Comparison of ENCODE assay signal across 22 cellular contexts in genomic region chr18:9663377-9663776, GRCh38. TPM values are rescaled to one million over a fixed set of nuclear protein-coding genes. Genes with fewer than 3 reads are reported as not detected.
DNase-seq lines count a peak whose midpoint lies in the region; ATAC-seq, FAIRE-seq and TF ChIP-seq lines count a peak whose summit lies in the region.
"Had no signal": no experiment of that assay in that cellular context is flagged by ENCODE, and none has a peak within 500 bp of the region (broad histone marks: within the 10 kb centered on the region; RNA-seq: fewer than 3 reads in every experiment).

No MANE protein-coding gene starts in this region.

- no peak overlapping the region for H3K4me3 Mint-ChIP-seq in activated naive CD8-positive, alpha-beta T cell treated with anti-CD3 and anti-CD28 coated beads, Interleukin-2, amount 50 U/mL, for 24 hours
- H3K4me3 Mint-ChIP-seq in activated naive CD8-positive, alpha-beta T cell treated with anti-CD3 and anti-CD28 coated beads for 36 hours: no peak overlapping the region
- no peak overlapping the region for H3K4me3 Mint-ChIP-seq in astrocyte (ENCODE audit: unreplicated experiment)
- H3K4me3 Mint-ChIP-seq: CD14-positive monocyte had no signal

- no peak overlapping the region for H3K27ac ChIP-seq in astrocyte (ENCODE audit: low read depth, low read length)
- H3K27ac ChIP-seq in lung (ENCODE audit: low read depth in 1 of 2, low read length in 1 of 2): peak overlapping the region in 1 of 2 donors; percentile 23
- peak overlapping the region; percentile 13 to 65 (median 34) for H3K27ac ChIP-seq in upper lobe of left lung

- no peak overlapping the region for H3K4me2 ChIP-seq in astrocyte (ENCODE audit: low read length)
- H3K4me2 ChIP-seq: SK-N-SH had no signal

- no peak overlapping the region for H3K4me3 ChIP-seq in astrocyte (ENCODE audit: insufficient read depth, low read depth, low read length)
- no peak overlapping the region for H3K4me3 ChIP-seq in lung
- no peak overlapping the region for H3K4me3 ChIP-seq in upper lobe of left lung
- H3K4me3 ChIP-seq: MG63 had no signal

- peak overlapping the region; percentile 23 for H2AFZ ChIP-seq in astrocyte (ENCODE audit: low read depth, low read length)

- ATAC-seq in activated naive CD8-positive, alpha-beta T cell treated with anti-CD3 and anti-CD28 coated beads, Interleukin-2, amount 50 U/mL, for 24 hours: peak; percentile 15
- ATAC-seq in lung (ENCODE audit: insufficient read depth, low FRiP score) (peak; percentile 66), upper lobe of left lung (ENCODE audit: low FRiP score in 2 of 2) (peak in 1 of 2 donors; percentile 81), GM21619 (IDR thresholded peaks at IDR 0.05; ENCODE audit: unreplicated experiment) (no peak)

- WGBS in lung, 2 donors: 83 to 90% methylated on average over 8 of the region's 8 CpGs
- 86 to 92% methylated on average over 5 to 8 of the region's 8 CpGs for WGBS in upper lobe of left lung, 2 donors

- TF ChIP-seq EP300 in upper lobe of left lung (IDR thresholded peaks at IDR 0.05): peak in 1 of 4 donors; percentile 60

- no peaks in the 10 kb centered on the region for H3K79me2 ChIP-seq in astrocyte (ENCODE audit: insufficient read depth, low read length)

- H3K4me1 ChIP-seq in astrocyte (ENCODE audit: insufficient read depth, low read length): no peaks in the 10 kb centered on the region
- no peaks in the 10 kb centered on the region for H3K4me1 ChIP-seq in lung (ENCODE audit: control insufficient read depth in 2 of 2, insufficient read depth in 2 of 2, low read length in 2 of 2)
- H3K4me1 ChIP-seq in upper lobe of left lung: no peaks in the 10 kb centered on the region

- H3K27me3 ChIP-seq in astrocyte (ENCODE audit: insufficient read depth, low read length) (no peaks in the 10 kb centered on the region), lung (ENCODE audit: control insufficient read depth, insufficient read depth) (no peaks in the 10 kb centered on the region), upper lobe of left lung (no peaks in the 10 kb centered on the region)
- H3K27me3 ChIP-seq: MG63 had no signal

- no peaks in the 10 kb centered on the region for H4K20me1 ChIP-seq in astrocyte (ENCODE audit: insufficient read depth, low read length)

- no peak for TF ChIP-seq POLR2A in upper lobe of left lung (IDR thresholded peaks at IDR 0.05)

- H3K27me3 Mint-ChIP-seq in activated naive CD8-positive, alpha-beta T cell treated with anti-CD3 and anti-CD28 coated beads, Interleukin-2, amount 50 U/mL, for 24 hours: no peaks in the 10 kb centered on the region
- H3K27me3 Mint-ChIP-seq in activated naive CD8-positive, alpha-beta T cell treated with anti-CD3 and anti-CD28 coated beads for 36 hours: no peaks in the 10 kb centered on the region
- peaks cover 5% of the 10 kb centered on the region for H3K27me3 Mint-ChIP-seq in astrocyte (ENCODE audit: low read depth, unreplicated experiment)

- H3K36me3 Mint-ChIP-seq in activated naive CD8-positive, alpha-beta T cell treated with anti-CD3 and anti-CD28 coated beads, Interleukin-2, amount 50 U/mL, for 24 hours (ENCODE audit: low read depth): no peaks in the 10 kb centered on the region
- H3K36me3 Mint-ChIP-seq in activated naive CD8-positive, alpha-beta T cell treated with anti-CD3 and anti-CD28 coated beads for 36 hours: no peaks in the 10 kb centered on the region
- H3K36me3 Mint-ChIP-seq in astrocyte (ENCODE audit: low read depth, unreplicated experiment): no peaks in the 10 kb centered on the region
- H3K36me3 Mint-ChIP-seq: CD14-positive monocyte had no signal

- H3K36me3 ChIP-seq in astrocyte (ENCODE audit: insufficient read depth, low read length) (no peaks in the 10 kb centered on the region), lung (ENCODE audit: control insufficient read depth in 2 of 2, insufficient read depth in 2 of 2, low read length in 2 of 2) (no peaks in the 10 kb centered on the region), upper lobe of left lung (no peaks in the 10 kb centered on the region)
- H3K36me3 ChIP-seq: MG63 had no signal

- TF ChIP-seq CTCF in astrocyte (IDR thresholded peaks at IDR 0.05; ENCODE audit: insufficient read depth, low read depth, low read length): no peak
- no peak for TF ChIP-seq CTCF in lung (IDR thresholded peaks at IDR 0.05; ENCODE audit: control extremely low read depth, extremely low read depth)
- TF ChIP-seq CTCF in upper lobe of left lung (IDR thresholded peaks at IDR 0.05): no peak
- TF ChIP-seq CTCF in GM10266 (IDR thresholded peaks at IDR 0.05; ENCODE audit: control insufficient read depth, insufficient read depth, low read depth, missing control alignments): no peak

- no peak for FAIRE-seq in astrocyte (lab: Jason Lieb, UNC)

- H3K27ac Mint-ChIP-seq in activated naive CD8-positive, alpha-beta T cell treated with anti-CD3 and anti-CD28 coated beads, Interleukin-2, amount 50 U/mL, for 24 hours: no peak overlapping the region
- H3K27ac Mint-ChIP-seq in activated naive CD8-positive, alpha-beta T cell treated with anti-CD3 and anti-CD28 coated beads for 36 hours: no peak overlapping the region
- no peak overlapping the region for H3K27ac Mint-ChIP-seq in astrocyte (ENCODE audit: unreplicated experiment)
- H3K27ac Mint-ChIP-seq: CD14-positive monocyte had no signal

- H3K9ac ChIP-seq in astrocyte (ENCODE audit: low read length): no peak overlapping the region
- H3K9ac ChIP-seq: SK-N-SH had no signal

- H3K9me3 ChIP-seq in astrocyte (ENCODE audit: insufficient read depth, low read depth, low read length) (no peaks in the 10 kb centered on the region), lung (ENCODE audit: control insufficient read depth in 2 of 2, insufficient read depth in 1 of 2, low read length in 1 of 2) (no peaks in the 10 kb centered on the region), upper lobe of left lung (no peaks in the 10 kb centered on the region)
- H3K9me3 ChIP-seq: MG63, SK-N-SH had no signal

- H3K4me1 Mint-ChIP-seq in activated naive CD8-positive, alpha-beta T cell treated with anti-CD3 and anti-CD28 coated beads, Interleukin-2, amount 50 U/mL, for 24 hours: no peaks in the 10 kb centered on the region
- no peaks in the 10 kb centered on the region for H3K4me1 Mint-ChIP-seq in activated naive CD8-positive, alpha-beta T cell treated with anti-CD3 and anti-CD28 coated beads for 36 hours
- H3K4me1 Mint-ChIP-seq in astrocyte (ENCODE audit: low read depth, unreplicated experiment): peaks cover 18% of the 10 kb centered on the region
- H3K4me1 Mint-ChIP-seq: CD14-positive monocyte had no signal

- H3K9me3 Mint-ChIP-seq in activated naive CD8-positive, alpha-beta T cell treated with anti-CD3 and anti-CD28 coated beads, Interleukin-2, amount 50 U/mL, for 24 hours: no peaks in the 10 kb centered on the region
- no peaks in the 10 kb centered on the region for H3K9me3 Mint-ChIP-seq in activated naive CD8-positive, alpha-beta T cell treated with anti-CD3 and anti-CD28 coated beads for 36 hours
- H3K9me3 Mint-ChIP-seq in astrocyte (ENCODE audit: unreplicated experiment): peaks cover 5% of the 10 kb centered on the region

- no peak for DNase-seq in activated naive CD8-positive, alpha-beta T cell treated with anti-CD3 and anti-CD28 coated beads, Interleukin-2, amount 50 U/mL, for 24 hours
- no peak for DNase-seq in activated naive CD8-positive, alpha-beta T cell treated with anti-CD3 and anti-CD28 coated beads for 36 hours
- DNase-seq in astrocyte (ENCODE audit: low read depth): no peak
- peak; percentile 58 for DNase-seq in lung (ENCODE audit: low spot score)
- DNase-seq in upper lobe of left lung: peak; percentile 41 to 61
- no peak for DNase-seq in NCI-H2081 treated with DMSO at 0.1 percent for 48 hours (lab: John Stamatoyannopoulos, UW)
- DNase-seq in GM10266 (ENCODE audit: extremely low spot score): no peak
- DNase-seq: 8988T, DND-41, HCEC 1CT, KG1, MG63, NCI-H1092 treated with DMSO at 0.1 percent for 48 hours, NCI-H1694 treated with DMSO at 0.1 percent for 48 hours, NCI-H2227 treated with DMSO at 0.1 percent for 48 hours, NCI-H510A treated with DMSO at 0.1 percent for 48 hours, NCI-H774, OCI-M1, SHP77 treated with DMSO at 0.1 percent for 48 hours, SK-N-SH had no signal

RNA-seq across cellular contexts. Expression of gene RAB31, which starts 44.7 kb away (rescaled TPM):
- under 1 TPM; 0.70 to 0.78 TPM for total RNA-seq in activated naive CD8-positive, alpha-beta T cell treated with anti-CD3 and anti-CD28 coated beads for 36 hours
- 88.7 and 100 TPM in 2 replicates for total RNA-seq in astrocyte
- 100 to 1,000 TPM in 1 of 2 donors, 10 to 100 TPM in 1; 32.1 to 114 TPM for total RNA-seq in lung
- 10 to 100 TPM; 21.5 to 67.0 TPM for polyA plus RNA-seq in lung
- total RNA-seq in upper lobe of left lung: 100 to 1,000 TPM in 3 of 6 donors, 10 to 100 TPM in 3; 40.3 to 128 (median 95.8) TPM

RNA-seq across cellular contexts. Expression of gene PPP4R1, which starts 49.0 kb away (rescaled TPM):
- 10 to 100 TPM; 33.7 to 37.7 TPM for total RNA-seq in activated naive CD8-positive, alpha-beta T cell treated with anti-CD3 and anti-CD28 coated beads for 36 hours
- total RNA-seq in astrocyte (131 and 132 TPM in 2 replicates), lung (100 to 1,000 TPM; 149 to 190 TPM), upper lobe of left lung (100 to 1,000 TPM; 125 to 239 (median 189) TPM)
- 10 to 100 TPM; 34.4 to 48.6 TPM for polyA plus RNA-seq in lung

Comparison
In these comparisons a context has a peak if more than half of its experiments do, and no peak if none do; other contexts are left out.
1. DNase-seq: peak in lung (single experiment) and upper lobe of left lung (2 of 2); none in activated naive CD8-positive, alpha-beta T cell treated with anti-CD3 and anti-CD28 coated beads, Interleukin-2, amount 50 U/mL, for 24 hours (single experiment), activated naive CD8-positive, alpha-beta T cell treated with anti-CD3 and anti-CD28 coated beads for 36 hours (single experiment), astrocyte (single experiment), NCI-H2081 treated with DMSO at 0.1 percent for 48 hours (single experiment) and GM10266 (single experiment).
2. RNA of gene RAB31, which starts 44.7 kb away (total RNA-seq): 32.1 to 114 TPM in lung, 40.3 to 128 TPM in upper lobe of left lung and 88.7 to 100 TPM in astrocyte; 0.70 to 0.78 TPM in activated naive CD8-positive, alpha-beta T cell treated with anti-CD3 and anti-CD28 coated beads for 36 hours; every median in the first group is over 10 times any median in the second.